Comparison of ENCODE assay signal across 8 cellular contexts in genomic region chr17:45123930-45124796, GRCh38. TPM values are rescaled to one million over a fixed set of nuclear protein-coding genes. Genes with fewer than 3 reads are reported as not detected.
DNase-seq lines count a peak whose midpoint lies in the region; ATAC-seq, FAIRE-seq and TF ChIP-seq lines count a peak whose summit lies in the region.

No MANE protein-coding gene starts in this region.

- POLR2A ChIA-PET in endothelial cell of umbilical vein (lab: Charles Lee): interaction anchor here (0.6 kb wide), 1 partner anchor 57 kb away, joined by 3 read pairs; no protein-coding TSS in a partner anchor

- dilution Hi-C loops in endothelial cell of umbilical vein (cut with MboI; ENCODE audit: extremely low pct_ligation_motif_present, low sequenced_read_pairs): no loop called here

- H3K4me2 ChIP-seq in endothelial cell of umbilical vein (ENCODE audit: insufficient read depth, low read length) (peak overlapping the region; percentile 35), osteoblast (ENCODE audit: insufficient read depth, low read length) (peak overlapping the region; percentile 34)

- H3K79me2 ChIP-seq in endothelial cell of umbilical vein (ENCODE audit: control insufficient read depth, insufficient read depth, low read length) (no peaks in the 10 kb centered on the region), osteoblast (ENCODE audit: insufficient read depth, low read length) (peaks cover 25% of the 10 kb centered on the region)

- H3K4me3 ChIP-seq in endothelial cell of umbilical vein (replicated peaks in 1 of 3; ENCODE audit: insufficient read depth in 1 of 3, low read depth in 1 of 3, low read length in 3 of 3): no peak overlapping the region
- H3K4me3 ChIP-seq in osteoblast (ENCODE audit: insufficient read depth, low read length): peak overlapping the region; percentile 14
- H3K4me3 ChIP-seq in HAP-1: no peak overlapping the region

- in situ Hi-C loops in HAP-1 (cut with MboI; ENCODE audit: low sequenced_read_pairs): loop anchor here (10.0 kb wide), 1 partner anchor 49 kb away; no protein-coding TSS in a partner anchor

- no peak overlapping the region for H3K9ac ChIP-seq in endothelial cell of umbilical vein (replicated peaks; ENCODE audit: extremely low read depth, insufficient read depth, low read length)

- ATAC-seq in activated CD4-positive, CD25-positive, alpha-beta regulatory T cell treated with anti-CD3 and anti-CD28 coated beads, Interleukin-2, amount 50 U/mL, for 24 hours: peak; percentile 74 to 80
- no peak for ATAC-seq in GM19397 (IDR thresholded peaks at IDR 0.05; ENCODE audit: unreplicated experiment)

- TF ChIP-seq POLR2A in endothelial cell of umbilical vein (IDR thresholded peaks at IDR 0.05; ENCODE audit: low read depth, low read length): peak; percentile 34

- BruUV-seq in endothelial cell of umbilical vein (replicated peaks; lab: Mats Ljungman, UMichigan): no TSS peak

- H3K36me3 ChIP-seq in endothelial cell of umbilical vein (ENCODE audit: control insufficient read depth in 2 of 2, extremely low read depth in 1 of 2, insufficient read depth in 2 of 2, low read length in 2 of 2) (peaks cover 0 to 2% of the 10 kb centered on the region in 2 experiments), osteoblast (ENCODE audit: insufficient read depth, low read length) (no peaks in the 10 kb centered on the region), HAP-1 (replicated peaks) (no peaks in the 10 kb centered on the region)

- TF ChIP-seq CTCF in endothelial cell of umbilical vein (IDR thresholded peaks at IDR 0.05; ENCODE audit: extremely low read depth in 1 of 2, insufficient read depth in 1 of 2, low read depth in 1 of 2, low read length in 2 of 2) (no peak), osteoblast (IDR thresholded peaks at IDR 0.05; ENCODE audit: extremely low read depth, low read depth, low read length) (no peak)

- H3K9me3 ChIP-seq in endothelial cell of umbilical vein (replicated peaks; ENCODE audit: control insufficient read depth, insufficient read depth, low read length) (no peaks in the 10 kb centered on the region), osteoblast (ENCODE audit: low read depth, low read length) (no peaks in the 10 kb centered on the region), HAP-1 (no peaks in the 10 kb centered on the region)

- H4K20me1 ChIP-seq in endothelial cell of umbilical vein (replicated peaks; ENCODE audit: control insufficient read depth, extremely low read depth, insufficient read depth, low read length): no peaks in the 10 kb centered on the region
- no peaks in the 10 kb centered on the region for H4K20me1 ChIP-seq in osteoblast (ENCODE audit: insufficient read depth, low read length)

- H3K4me1 ChIP-seq in endothelial cell of umbilical vein (ENCODE audit: control insufficient read depth, extremely low read depth, insufficient read depth, low read length) (peaks cover 30% of the 10 kb centered on the region), osteoblast (ENCODE audit: insufficient read depth, low read length) (peaks cover 24% of the 10 kb centered on the region), HAP-1 (no peaks in the 10 kb centered on the region)

- H3K9me1 ChIP-seq in endothelial cell of umbilical vein (replicated peaks; ENCODE audit: control insufficient read depth, extremely low read depth, insufficient read depth, low read length): no peaks in the 10 kb centered on the region

- H3K27ac ChIP-seq in endothelial cell of umbilical vein (ENCODE audit: insufficient read depth, low read depth, low read length): peak overlapping the region; percentile 59
- peak overlapping the region; percentile 70 for H3K27ac ChIP-seq in osteoblast (ENCODE audit: low read depth, low read length)

- peak; percentile 99 for FAIRE-seq in endothelial cell of umbilical vein (lab: Jason Lieb, UNC)

- H2AFZ ChIP-seq in endothelial cell of umbilical vein (ENCODE audit: low read depth, low read length) (peak overlapping the region; percentile 7), osteoblast (ENCODE audit: low read length) (peak overlapping the region; percentile 78)

- CTCF ChIA-PET in endothelial cell of umbilical vein (lab: Charles Lee): interaction anchor here (1.0 to 3.8 kb wide), 6 partner anchors 9 to 346 kb away, joined by 3 to 20 read pairs (median 6); partner anchors contain the start of gene ACBD4

- intact Hi-C loops in endothelial cell of umbilical vein (cut with micrococcal nuclease): loop anchor here (1.0 kb wide), 1 partner anchor 8 kb away; the partner anchor contains the start of gene PLCD3

- no peaks in the 10 kb centered on the region for H3K27me3 ChIP-seq in endothelial cell of umbilical vein (ENCODE audit: control insufficient read depth in 2 of 2, insufficient read depth in 2 of 2, low read length in 2 of 2)
- no peaks in the 10 kb centered on the region for H3K27me3 ChIP-seq in osteoblast (ENCODE audit: insufficient read depth, low read length)
- H3K27me3 ChIP-seq in HAP-1 (ENCODE audit: low read depth): no peaks in the 10 kb centered on the region

- DNase-seq in activated CD4-positive, CD25-positive, alpha-beta regulatory T cell treated with anti-CD3 and anti-CD28 coated beads, Interleukin-2, amount 50 U/mL, for 72 hours: no peak
- DNase-seq in RKO (ENCODE audit: low spot score) (peak; percentile 89), endothelial cell of umbilical vein (ENCODE audit: low read depth, low spot score) (peak; percentile 90), osteoblast (ENCODE audit: insufficient read length, low spot score, missing footprints) (peak; percentile 100), inferior parietal cortex (ENCODE audit: extremely low spot score) (no peak), HAP-1 (ENCODE audit: low spot score in 2 of 2) (no peak)

TF ChIP-seq in endothelial cell of umbilical vein, 7 proteins besides CTCF, POLR2A, EP300 and RAD21:
- TF ChIP-seq FOS (IDR thresholded peaks at IDR 0.05; ENCODE audit: borderline replicate concordance, insufficient read depth, low read length) (peak; percentile 98), GATA2 (IDR thresholded peaks at IDR 0.05; ENCODE audit: insufficient read depth, insufficient read length, low read depth, low read length) (no peak), MYC (IDR thresholded peaks at IDR 0.05; ENCODE audit: low read depth, low read length) (no peak), JUN (IDR thresholded peaks at IDR 0.05; ENCODE audit: borderline replicate concordance, insufficient read depth, insufficient read length, low read depth) (peak; percentile 96), EZH2 (IDR thresholded peaks at IDR 0.05; ENCODE audit: borderline replicate concordance, low read depth, low read length, severe bottlenecking) (no peak), POLR2AphosphoS5 (IDR thresholded peaks at IDR 0.05; ENCODE audit: insufficient read depth, low read depth, low read length) (peak; percentile 92)
- TF ChIP-seq, protein P1, sequence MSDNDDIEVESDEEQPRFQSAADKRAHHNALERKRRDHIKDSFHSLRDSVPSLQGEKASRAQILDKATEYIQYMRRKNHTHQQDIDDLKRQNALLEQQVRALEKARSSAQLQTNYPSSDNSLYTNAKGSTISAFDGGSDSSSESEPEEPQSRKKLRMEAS (IDR thresholded peaks at IDR 0.05; ENCODE audit: insufficient read depth, insufficient read length): no peak

RNA-seq across cellular contexts. Expression of gene PLCD3, which starts 8.2 kb away (rescaled TPM):
- 35.0 and 43.1 TPM in 2 replicates for total RNA-seq in endothelial cell of umbilical vein
- 30.4 and 42.0 TPM in 2 replicates for polyA plus RNA-seq in endothelial cell of umbilical vein
- polyA plus RNA-seq in endothelial cell of umbilical vein (2011; cell fraction: cytosol; rRNA removed): 25.0 and 32.8 TPM in 2 replicates
- polyA plus RNA-seq in endothelial cell of umbilical vein (2011; cell fraction: nucleus; rRNA removed): 21.4 and 26.3 TPM in 2 replicates
- 33.1 and 40.7 TPM in 2 replicates for polyA plus RNA-seq in endothelial cell of umbilical vein (2012)
- polyA minus RNA-seq in endothelial cell of umbilical vein: 22.5 and 38.7 TPM in 2 replicates
- 81.3 TPM for polyA minus RNA-seq in endothelial cell of umbilical vein (2011; cell fraction: cytosol; rRNA and poly(A)+ RNA removed)
- polyA minus RNA-seq in endothelial cell of umbilical vein (2011; cell fraction: nucleus; rRNA and poly(A)+ RNA removed): 7.3 and 14.1 TPM in 2 replicates
- total RNA-seq in osteoblast: 31.5 and 47.7 TPM in 2 replicates

RNA-seq across cellular contexts. Expression of gene ACBD4, which starts 11.3 kb away (rescaled TPM):
- 6.7 and 7.5 TPM in 2 replicates for total RNA-seq in endothelial cell of umbilical vein
- polyA plus RNA-seq in endothelial cell of umbilical vein: 4.5 and 4.7 TPM in 2 replicates
- polyA plus RNA-seq in endothelial cell of umbilical vein (2011; cell fraction: cytosol; rRNA removed): 2.6 and 3.8 TPM in 2 replicates
- 13.7 and 19.5 TPM in 2 replicates for polyA plus RNA-seq in endothelial cell of umbilical vein (2011; cell fraction: nucleus; rRNA removed)
- 3.1 and 6.8 TPM in 2 replicates for polyA plus RNA-seq in endothelial cell of umbilical vein (2012)
- polyA minus RNA-seq in endothelial cell of umbilical vein: 3.7 and 5.2 TPM in 2 replicates
- polyA minus RNA-seq in endothelial cell of umbilical vein (2011; cell fraction: cytosol; rRNA and poly(A)+ RNA removed): 4.2 TPM
- polyA minus RNA-seq in endothelial cell of umbilical vein (2011; cell fraction: nucleus; rRNA and poly(A)+ RNA removed): 5.5 and 7.2 TPM in 2 replicates
- 4.7 and 6.2 TPM in 2 replicates for total RNA-seq in osteoblast

RNA-seq across cellular contexts. Expression of gene HEXIM1, which starts 24.1 kb away (rescaled TPM):
- 20.0 and 20.6 TPM in 2 replicates for total RNA-seq in endothelial cell of umbilical vein
- polyA plus RNA-seq in endothelial cell of umbilical vein: 5.0 and 7.0 TPM in 2 replicates
- polyA plus RNA-seq in endothelial cell of umbilical vein (2011; cell fraction: cytosol; rRNA removed): 8.9 and 10.3 TPM in 2 replicates
- polyA plus RNA-seq in endothelial cell of umbilical vein (2011; cell fraction: nucleus; rRNA removed): 8.1 and 8.9 TPM in 2 replicates
- 11.3 and 14.3 TPM in 2 replicates for polyA plus RNA-seq in endothelial cell of umbilical vein (2012)
- 3.7 and 5.7 TPM in 2 replicates for polyA minus RNA-seq in endothelial cell of umbilical vein
- 12.7 TPM for polyA minus RNA-seq in endothelial cell of umbilical vein (2011; cell fraction: cytosol; rRNA and poly(A)+ RNA removed)
- polyA minus RNA-seq in endothelial cell of umbilical vein (2011; cell fraction: nucleus; rRNA and poly(A)+ RNA removed): 3.8 and 4.3 TPM in 2 replicates
- total RNA-seq in osteoblast: 10.9 and 12.1 TPM in 2 replicates

RNA-seq across cellular contexts. Expression of gene HEXIM2, which starts 37.5 kb away (rescaled TPM):
- total RNA-seq in endothelial cell of umbilical vein (3.8 and 4.3 TPM in 2 replicates), osteoblast (10.0 and 10.9 TPM in 2 replicates)
- polyA plus RNA-seq in endothelial cell of umbilical vein: 2.9 and 3.7 TPM in 2 replicates
- 2.9 and 3.4 TPM in 2 replicates for polyA plus RNA-seq in endothelial cell of umbilical vein (2011; cell fraction: cytosol; rRNA removed)
- polyA plus RNA-seq in endothelial cell of umbilical vein (2011; cell fraction: nucleus; rRNA removed): 2.9 and 3.1 TPM in 2 replicates
- polyA plus RNA-seq in endothelial cell of umbilical vein (2012): 3.1 TPM in 2 replicates
- polyA minus RNA-seq in endothelial cell of umbilical vein: 0.92 and 1.4 TPM in 2 replicates
- 8.0 TPM for polyA minus RNA-seq in endothelial cell of umbilical vein (2011; cell fraction: cytosol; rRNA and poly(A)+ RNA removed)
- 0.58 and 0.96 TPM in 2 replicates for polyA minus RNA-seq in endothelial cell of umbilical vein (2011; cell fraction: nucleus; rRNA and poly(A)+ RNA removed)

Comparison
In these comparisons a context has a peak if more than half of its experiments do, and no peak if none do; other contexts are left out.
1. DNase-seq: peak in RKO (single experiment), endothelial cell of umbilical vein (single experiment) and osteoblast (single experiment); none in activated CD4-positive, CD25-positive, alpha-beta regulatory T cell treated with anti-CD3 and anti-CD28 coated beads, Interleukin-2, amount 50 U/mL, for 72 hours (single experiment), inferior parietal cortex (single experiment) and HAP-1 (0 of 2).